Comparison of ENCODE assay signal across 15 cellular contexts in genomic region chr3:64184621-64185020, GRCh38. TPM values are rescaled to one million over a fixed set of nuclear protein-coding genes. Genes with fewer than 3 reads are reported as not detected.
A peak's percentile ranks its signal among the peaks of the same experiment; 100 is the strongest.
DNase-seq lines count a peak whose midpoint lies in the region; ATAC-seq, FAIRE-seq and TF ChIP-seq lines count a peak whose summit lies in the region.
"Had no signal": no experiment of that assay in that cellular context is flagged by ENCODE, and none has a peak within 500 bp of the region (broad histone marks: within the 10 kb centered on the region; RNA-seq: fewer than 3 reads in every experiment).

No MANE protein-coding gene starts in this region.

- ATAC-seq in HG02798 (IDR thresholded peaks at IDR 0.05; ENCODE audit: poor library complexity, unreplicated experiment) = no peak
- ATAC-seq: activated CD8-positive, alpha-beta T cell treated with anti-CD3 and anti-CD28 coated beads, Interleukin-2, amount 10 ng/mL, durations not matched to agents 7 days and 5 days had no signal

- no peaks in the 10 kb centered on the region for H3K9me3 Mint-ChIP-seq in chondrocyte (ENCODE audit: low read depth)
- H3K9me3 Mint-ChIP-seq: IgD-negative memory B cell; stimulated activated naive CD8-positive, alpha-beta T cell treated with anti-CD3 and anti-CD28 coated beads, Interleukin-15, Interleukin-2, amounts not matched to agents 100 ng/mL and 50 ng/mL, for 24 hours had no signal

- H3K27me3 Mint-ChIP-seq in chondrocyte (ENCODE audit: low read depth) = no peaks in the 10 kb centered on the region
- H3K27me3 Mint-ChIP-seq: IgD-negative memory B cell; stimulated activated naive CD8-positive, alpha-beta T cell treated with anti-CD3 and anti-CD28 coated beads, Interleukin-15, Interleukin-2, amounts not matched to agents 100 ng/mL and 50 ng/mL, for 24 hours had no signal

- peaks cover 10% of the 10 kb centered on the region for H3K36me3 Mint-ChIP-seq in chondrocyte (ENCODE audit: low read depth)

- DNase-seq in NCI-H226 (peak; percentile 24), chondrocyte (ENCODE audit: low spot score) (no peak), kidney tubule cell (ENCODE audit: low spot score) (peak; percentile 67), urothelium cell line (ENCODE audit: low spot score) (no peak), occipital lobe (lab: John Stamatoyannopoulos, UW) (no peak), GM12891 (ENCODE audit: insufficient read length, low spot score) (no peak)
- DNase-seq: activated CD8-positive, alpha-beta T cell treated with anti-CD3 and anti-CD28 coated beads, Interleukin-2, amount 10 ng/mL, durations not matched to agents 7 days and 5 days; activated gamma-delta T cell; NCI-H1436 treated with DMSO at 0.1 percent for 48 hours; NCI-H69; right lobe of liver had no signal

- H3K4me1 Mint-ChIP-seq in chondrocyte (ENCODE audit: low read depth) = peaks cover 76% of the 10 kb centered on the region
- H3K4me1 Mint-ChIP-seq: IgD-negative memory B cell had no signal

- no peak for TF ChIP-seq CTCF in chondrocyte (IDR thresholded peaks at IDR 0.05)

- no peak overlapping the region for H3K4me3 Mint-ChIP-seq in chondrocyte (ENCODE audit: unreplicated experiment)
- H3K4me3 Mint-ChIP-seq: activated CD8-positive, alpha-beta T cell treated with anti-CD3 and anti-CD28 coated beads, Interleukin-2, amount 10 ng/mL, durations not matched to agents 7 days and 5 days; IgD-negative memory B cell; stimulated activated naive CD8-positive, alpha-beta T cell treated with anti-CD3 and anti-CD28 coated beads, Interleukin-15, Interleukin-2, amounts not matched to agents 100 ng/mL and 50 ng/mL, for 24 hours had no signal

- peak; percentile 53 for FAIRE-seq in urothelium cell line (lab: Jason Lieb, UNC)
- no peak for FAIRE-seq in GM12891 (lab: Jason Lieb, UNC)
- FAIRE-seq: islet of Langerhans had no signal

- H3K27ac Mint-ChIP-seq in chondrocyte (ENCODE audit: unreplicated experiment) = peak overlapping the region; percentile 96
- H3K27ac Mint-ChIP-seq: activated CD8-positive, alpha-beta T cell treated with anti-CD3 and anti-CD28 coated beads, Interleukin-2, amount 10 ng/mL, durations not matched to agents 7 days and 5 days; IgD-negative memory B cell; stimulated activated naive CD8-positive, alpha-beta T cell treated with anti-CD3 and anti-CD28 coated beads, Interleukin-15, Interleukin-2, amounts not matched to agents 100 ng/mL and 50 ng/mL, for 24 hours had no signal

- no peak for TF ChIP-seq POLR2A in GM12891 (IDR thresholded peaks at IDR 0.05; ENCODE audit: low read depth, low read length)

TF ChIP-seq in GM12891, 5 proteins besides CTCF, POLR2A, EP300 and RAD21:
- TF ChIP-seq PAX5 (IDR thresholded peaks at IDR 0.05; ENCODE audit: insufficient read depth, low read length, severe bottlenecking) (no peak), TAF1 (IDR thresholded peaks at IDR 0.05; ENCODE audit: low read depth, low read length) (no peak), SPI1 (IDR thresholded peaks at IDR 0.05; ENCODE audit: low read depth, low read length) (no peak), POLR2AphosphoS5 (IDR thresholded peaks at IDR 0.05; ENCODE audit: low read depth, low read length) (no peak), POU2F2 (IDR thresholded peaks at IDR 0.05; ENCODE audit: low read depth, low read length) (no peak)

RNA-seq across cellular contexts. Expression of gene PRICKLE2, which starts 40.6 kb away (rescaled TPM):
- total RNA-seq in chondrocyte (48.2 to 103 TPM (median 60.5 TPM) in 3 replicates), occipital lobe (87.5 TPM)
- 0.36 TPM for polyA plus RNA-seq in GM12891 (2012; ENCODE audit: low read depth, missing spikeins)
- total RNA-seq: activated CD8-positive, alpha-beta T cell treated with anti-CD3 and anti-CD28 coated beads, Interleukin-2, amount 10 ng/mL, durations not matched to agents 7 days and 5 days had no signal

Comparison
In these comparisons a context has a peak if more than half of its experiments do, and no peak if none do; other contexts are left out.
1. DNase-seq: peak in NCI-H226 (single experiment) and kidney tubule cell (single experiment); none in chondrocyte (single experiment), urothelium cell line (single experiment), occipital lobe (single experiment) and GM12891 (single experiment).